In genomic region chr16:1642148-1642547, GRCh38 we compare ENCODE assay signal across 21 cellular contexts. TPM values are rescaled to one million over a fixed set of nuclear protein-coding genes. Genes with fewer than 3 reads are reported as not detected.
DNase-seq lines count a peak whose midpoint lies in the region; ATAC-seq and TF ChIP-seq lines count a peak whose summit lies in the region.
"Had no signal": no experiment of that assay in that cellular context is flagged by ENCODE, and none has a peak within 500 bp of the region (broad histone marks: within the 10 kb centered on the region; RNA-seq: fewer than 3 reads in every experiment).

No MANE protein-coding gene starts in this region.

- peak overlapping the region; percentile 45 for H3K27ac ChIP-seq in C4-2B
- peak overlapping the region; percentile 50 for H3K27ac ChIP-seq in angular gyrus (ENCODE audit: low read depth, low read length)
- H3K27ac ChIP-seq in uterus = no peak overlapping the region
- H3K27ac ChIP-seq: esophagus muscularis mucosa, KMS-11, Peyer's patch, testis had no signal

- TF ChIP-seq POLR2A in uterus (IDR thresholded peaks at IDR 0.05) = no peak

- ATAC-seq in left ventricle myocardium superior = peak; percentile 90
- ATAC-seq in GM19035 (IDR thresholded peaks at IDR 0.05; ENCODE audit: unreplicated experiment) = no peak
- no peak for ATAC-seq in GM19395 (IDR thresholded peaks at IDR 0.05; ENCODE audit: unreplicated experiment)

- H3K27me3 ChIP-seq in uterus = no peaks in the 10 kb centered on the region
- H3K27me3 ChIP-seq: esophagus muscularis mucosa, Peyer's patch, testis had no signal

- intact Hi-C loops in left ventricle myocardium superior (cut with micrococcal nuclease) = no loop called here
- intact Hi-C loops in uterus (cut with DNase I; ENCODE audit: low total_unique reads) = no loop called here

- no peak for TF ChIP-seq CTCF in C4-2B (conservative IDR thresholded peaks at IDR 0.05)
- TF ChIP-seq CTCF in uterus (IDR thresholded peaks at IDR 0.05) = no peak

- DNase-seq in left ventricle myocardium superior (peak; percentile 74), occipital lobe (lab: John Stamatoyannopoulos, UW) (peak; percentile 50), NCI-H526 treated with DMSO at 0.1 percent for 48 hours (lab: John Stamatoyannopoulos, UW) (no peak), uterus (no peak)
- DNase-seq: ACHN; activated B cell treated with CpG ODN at 0.5 μM for 24 hours; activated CD8-positive, alpha-beta memory T cell treated with anti-CD3 and anti-CD28 coated beads for 24 hours; activated naive CD8-positive, alpha-beta T cell treated with anti-CD3 and anti-CD28 coated beads for 36 hours; CD4-positive, alpha-beta memory T cell; DMS79; mesendoderm; NCI-H1048; NCI-H2081; Peyer's patch; testis had no signal

- H3K4me1 ChIP-seq in uterus = no peaks in the 10 kb centered on the region
- H3K4me1 ChIP-seq: Peyer's patch had no signal

- H3K4me3 ChIP-seq in uterus = no peak overlapping the region
- H3K4me3 ChIP-seq: esophagus muscularis mucosa, Peyer's patch, testis had no signal

- no peaks in the 10 kb centered on the region for H3K36me3 ChIP-seq in uterus

- no peaks in the 10 kb centered on the region for H3K9me3 ChIP-seq in uterus
- H3K9me3 ChIP-seq: esophagus muscularis mucosa, Peyer's patch, testis had no signal

RNA-seq across cellular contexts. Expression of gene CRAMP1, which starts 30.0 kb away (rescaled TPM):
- total RNA-seq in left ventricle myocardium superior (11.3 TPM), occipital lobe (8.0 TPM), uterus (10 to 100 TPM in 2 of 4 donors, 1 to 10 TPM in 2; 2.6 to 25.5 (median 8.6) TPM)

RNA-seq across cellular contexts. Expression of gene IFT140, which starts 30.3 kb away (rescaled TPM):
- total RNA-seq in left ventricle myocardium superior (7.5 TPM), occipital lobe (51.0 TPM), uterus (10 to 100 TPM in 3 of 4 donors, 1 to 10 TPM in 1; 6.2 to 68.2 (median 34.1) TPM)

RNA-seq across cellular contexts. Expression of gene JPT2, which starts 35.9 kb away (rescaled TPM):
- 41.6 TPM for total RNA-seq in left ventricle myocardium superior
- 28.5 TPM for total RNA-seq in occipital lobe
- 10 to 100 TPM; 10.6 to 59.0 (median 39.6) TPM for total RNA-seq in uterus

Comparison
In these comparisons a context has a peak if more than half of its experiments do, and no peak if none do; other contexts are left out.
1. H3K27ac ChIP-seq: peak in C4-2B (single experiment) and angular gyrus (single experiment); none in uterus (0 of 2).
2. DNase-seq: peak in left ventricle myocardium superior (single experiment) and occipital lobe (single experiment); none in NCI-H526 treated with DMSO at 0.1 percent for 48 hours (single experiment) and uterus (0 of 2).